In the genomic region with DNA sequence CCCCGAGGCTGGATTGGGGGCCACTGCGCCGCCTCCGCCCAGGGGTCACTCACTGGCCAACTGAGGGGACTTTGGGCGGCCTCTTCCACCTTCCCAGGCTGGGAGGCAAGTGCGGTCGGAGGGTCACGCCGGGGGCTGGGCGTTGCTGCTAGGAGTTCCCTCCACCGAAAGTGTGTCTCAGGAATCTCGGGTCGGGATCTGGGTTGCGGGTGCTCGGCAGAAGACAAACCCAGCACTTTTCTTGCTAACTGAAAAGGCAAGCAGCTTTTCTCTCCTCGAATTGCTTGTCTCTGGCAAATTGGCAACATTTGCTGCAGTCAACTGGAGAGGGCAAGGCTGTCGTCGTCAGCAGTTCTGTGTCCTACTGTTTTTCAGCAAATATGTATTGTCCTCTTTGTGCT, we compare ENCODE assay signal across 8 cellular contexts. TPM values are rescaled to one million over a fixed set of nuclear protein-coding genes. Genes with fewer than 3 reads are reported as not detected.
DNase-seq lines count a peak whose midpoint lies in the region; ATAC-seq, FAIRE-seq and TF ChIP-seq lines count a peak whose summit lies in the region.

No MANE protein-coding gene starts in this region.

- intact Hi-C loops in left ventricle myocardium inferior (cut with micrococcal nuclease): loop anchor here (5.0 kb wide), 1 partner anchor 64 kb away; a partner anchor contains a TSS

- POLR2A ChIA-PET in HEK293 (lab: Yijun Ruan, JAX): no interaction called here

- no peaks in the 10 kb centered on the region for H3K9me3 Mint-ChIP-seq in activated T-cell treated with anti-CD3 and anti-CD28 coated beads, Interleukin-2, amount 50 U/mL, for 72 hours

- H3K27me3 ChIP-seq in BLaER1 treated with 17β-estradiol and CSF1 and Interleukin-3, amounts not matched to agents 10 nM and 100 nM: peaks cover 0 to 27% (median 18%) of the 10 kb centered on the region in 11 experiments; a peak in 10 of 22 replicates
- no peaks in the 10 kb centered on the region for H3K27me3 ChIP-seq in left ventricle myocardium inferior (ENCODE audit: low read depth)

- no peaks in the 10 kb centered on the region for H3K36me3 ChIP-seq in BLaER1 treated with 17β-estradiol and CSF1 and Interleukin-3, amounts not matched to agents 10 nM and 100 nM
- H3K36me3 ChIP-seq in HEK293 (ENCODE audit: control insufficient read depth in 2 of 2, insufficient read depth in 1 of 2, low read length in 2 of 2) (no peaks in the 10 kb centered on the region), left ventricle myocardium inferior (no peaks in the 10 kb centered on the region)

- DNase-seq in activated T-cell treated with anti-CD3 and anti-CD28 coated beads, Interleukin-2, amount 50 U/mL, for 72 hours: no peak
- no peak for DNase-seq in left ventricle myocardium inferior
- DNase-seq in retina: peak; percentile 83
- no peak for DNase-seq in D721Med (ENCODE audit: insufficient read length, low spot score)

- peak overlapping the region; percentile 94 to 100 (median 97) for H3K4me2 ChIP-seq in BLaER1 treated with 17β-estradiol and CSF1 and Interleukin-3, amounts not matched to agents 10 nM and 100 nM

- no peaks in the 10 kb centered on the region for H3K9me3 ChIP-seq in BLaER1 treated with 17β-estradiol and CSF1 and Interleukin-3, amounts not matched to agents 10 nM and 100 nM (replicated peaks in 1 of 11)
- H3K9me3 ChIP-seq in HEK293 (ENCODE audit: control insufficient read depth, insufficient read depth, low read depth, low read length) (no peaks in the 10 kb centered on the region), left ventricle myocardium inferior (replicated peaks) (no peaks in the 10 kb centered on the region)

- peaks cover 5% of the 10 kb centered on the region in 2 donors for H3K36me3 Mint-ChIP-seq in activated T-cell treated with anti-CD3 and anti-CD28 coated beads, Interleukin-2, amount 50 U/mL, for 72 hours (ENCODE audit: insufficient read depth in 2 of 2)

- no peak for ATAC-seq in activated T-cell treated with anti-CD3 and anti-CD28 coated beads, Interleukin-2, amount 50 U/mL, for 72 hours (replicated peaks in 1 of 2)
- ATAC-seq in HG03135 (IDR thresholded peaks at IDR 0.05; ENCODE audit: unreplicated experiment) (no peak), GM18861 (IDR thresholded peaks at IDR 0.05; ENCODE audit: unreplicated experiment) (no peak)

- peaks cover 22% of the 10 kb centered on the region for H3K4me1 Mint-ChIP-seq in activated T-cell treated with anti-CD3 and anti-CD28 coated beads, Interleukin-2, amount 50 U/mL, for 72 hours (ENCODE audit: low read depth)

- no peak for FAIRE-seq in D721Med (lab: Jason Lieb, UNC)

- TF ChIP-seq CTCF in HEK293 (tag by site-specific recombination; IDR thresholded peaks at IDR 0.05) (no peak), left ventricle myocardium inferior (IDR thresholded peaks at IDR 0.05; ENCODE audit: borderline replicate concordance) (no peak), D721Med (IDR thresholded peaks at IDR 0.05; ENCODE audit: insufficient read depth, missing control alignments) (no peak)

- peak overlapping the region; percentile 81 to 86 for H3K4me3 Mint-ChIP-seq in activated T-cell treated with anti-CD3 and anti-CD28 coated beads, Interleukin-2, amount 50 U/mL, for 72 hours

- H3K4me1 ChIP-seq in BLaER1 treated with 17β-estradiol and CSF1 and Interleukin-3, amounts not matched to agents 10 nM and 100 nM: peaks cover 7 to 24% (median 17%) of the 10 kb centered on the region in 10 experiments
- H3K4me1 ChIP-seq in HEK293 (ENCODE audit: control insufficient read depth, insufficient read depth, low read length): no peaks in the 10 kb centered on the region
- H3K4me1 ChIP-seq in left ventricle myocardium inferior: peaks cover 41% of the 10 kb centered on the region

- H3K9ac ChIP-seq in BLaER1 treated with 17β-estradiol and CSF1 and Interleukin-3, amounts not matched to agents 10 nM and 100 nM: peak overlapping the region; percentile 66 to 80 (median 76)

- peak overlapping the region; percentile 36 to 68 (median 58); a peak in 19 of 22 replicates for H3K27ac ChIP-seq in BLaER1 treated with 17β-estradiol and CSF1 and Interleukin-3, amounts not matched to agents 10 nM and 100 nM
- H3K27ac ChIP-seq in HEK293 (ENCODE audit: extremely low read depth, low read depth, low read length) (peak overlapping the region; percentile 70; the same call in 1 of the 2 replicates), left ventricle myocardium inferior (replicated peaks) (peak overlapping the region; percentile 91)

- CTCF ChIA-PET in HEK293 (lab: Yijun Ruan, JAX): no interaction called here

- H3K27ac Mint-ChIP-seq in activated T-cell treated with anti-CD3 and anti-CD28 coated beads, Interleukin-2, amount 50 U/mL, for 72 hours: peak overlapping the region; percentile 87

- peaks cover 12% of the 10 kb centered on the region for H3K27me3 Mint-ChIP-seq in activated T-cell treated with anti-CD3 and anti-CD28 coated beads, Interleukin-2, amount 50 U/mL, for 72 hours (ENCODE audit: low read depth)

- H3K4me3 ChIP-seq in BLaER1 treated with 17β-estradiol and CSF1 and Interleukin-3, amounts not matched to agents 10 nM and 100 nM: peak overlapping the region; percentile 70 to 88 (median 76)
- H3K4me3 ChIP-seq in HEK293 (ENCODE audit: low read depth, low read length) (peak overlapping the region; percentile 55), left ventricle myocardium inferior (peak overlapping the region; percentile 80)

- no peaks in the 10 kb centered on the region for H4K20me1 ChIP-seq in BLaER1 treated with 17β-estradiol and CSF1 and Interleukin-3, amounts not matched to agents 10 nM and 100 nM

TF ChIP-seq in HEK293, 187 proteins besides CTCF, POLR2A, EP300 and RAD21 (continues in another document):
- no peak for TF ChIP-seq ZNF416 (tag by site-specific recombination; IDR thresholded peaks at IDR 0.05)
- TF ChIP-seq BCL11B (tag by site-specific recombination; IDR thresholded peaks at IDR 0.05; ENCODE audit: low read depth): no peak
- TF ChIP-seq, protein P1, sequence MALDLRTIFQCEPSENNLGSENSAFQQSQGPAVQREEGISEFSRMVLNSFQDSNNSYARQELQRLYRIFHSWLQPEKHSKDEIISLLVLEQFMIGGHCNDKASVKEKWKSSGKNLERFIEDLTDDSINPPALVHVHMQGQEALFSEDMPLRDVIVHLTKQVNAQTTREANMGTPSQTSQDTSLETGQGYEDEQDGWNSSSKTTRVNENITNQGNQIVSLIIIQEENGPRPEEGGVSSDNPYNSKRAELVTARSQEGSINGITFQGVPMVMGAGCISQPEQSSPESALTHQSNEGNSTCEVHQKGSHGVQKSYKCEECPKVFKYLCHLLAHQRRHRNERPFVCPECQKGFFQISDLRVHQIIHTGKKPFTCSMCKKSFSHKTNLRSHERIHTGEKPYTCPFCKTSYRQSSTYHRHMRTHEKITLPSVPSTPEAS (tag by site-specific recombination; IDR thresholded peaks at IDR 0.05): no peak
- TF ChIP-seq ZNF785 (tag by site-specific recombination; IDR thresholded peaks at IDR 0.05): no peak
- TF ChIP-seq ZNF600 (tag by site-specific recombination; IDR thresholded peaks at IDR 0.05): peak; percentile 32; the same call in 1 of the 2 replicates
- TF ChIP-seq, protein P2, sequence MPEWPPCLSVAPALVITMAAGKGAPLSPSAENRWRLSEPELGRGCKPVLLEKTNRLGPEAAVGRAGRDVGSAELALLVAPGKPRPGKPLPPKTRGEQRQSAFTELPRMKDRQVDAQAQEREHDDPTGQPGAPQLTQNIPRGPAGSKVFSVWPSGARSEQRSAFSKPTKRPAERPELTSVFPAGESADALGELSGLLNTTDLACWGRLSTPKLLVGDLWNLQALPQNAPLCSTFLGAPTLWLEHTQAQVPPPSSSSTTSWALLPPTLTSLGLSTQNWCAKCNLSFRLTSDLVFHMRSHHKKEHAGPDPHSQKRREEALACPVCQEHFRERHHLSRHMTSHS (tag by site-specific recombination; IDR thresholded peaks at IDR 0.05): no peak
- no peak for TF ChIP-seq ZNF274 (IDR thresholded peaks at IDR 0.05; ENCODE audit: low read length)
- TF ChIP-seq ZNF274 (tag by site-specific recombination; IDR thresholded peaks at IDR 0.05; ENCODE audit: borderline replicate concordance): no peak
- TF ChIP-seq ZNF239 (tag by site-specific recombination; IDR thresholded peaks at IDR 0.05): no peak
- TF ChIP-seq ZNF707 (tag by site-specific recombination; IDR thresholded peaks at IDR 0.05): no peak
- TF ChIP-seq ZNF114 (tag by site-specific recombination; IDR thresholded peaks at IDR 0.05): no peak
- TF ChIP-seq, protein P3, sequence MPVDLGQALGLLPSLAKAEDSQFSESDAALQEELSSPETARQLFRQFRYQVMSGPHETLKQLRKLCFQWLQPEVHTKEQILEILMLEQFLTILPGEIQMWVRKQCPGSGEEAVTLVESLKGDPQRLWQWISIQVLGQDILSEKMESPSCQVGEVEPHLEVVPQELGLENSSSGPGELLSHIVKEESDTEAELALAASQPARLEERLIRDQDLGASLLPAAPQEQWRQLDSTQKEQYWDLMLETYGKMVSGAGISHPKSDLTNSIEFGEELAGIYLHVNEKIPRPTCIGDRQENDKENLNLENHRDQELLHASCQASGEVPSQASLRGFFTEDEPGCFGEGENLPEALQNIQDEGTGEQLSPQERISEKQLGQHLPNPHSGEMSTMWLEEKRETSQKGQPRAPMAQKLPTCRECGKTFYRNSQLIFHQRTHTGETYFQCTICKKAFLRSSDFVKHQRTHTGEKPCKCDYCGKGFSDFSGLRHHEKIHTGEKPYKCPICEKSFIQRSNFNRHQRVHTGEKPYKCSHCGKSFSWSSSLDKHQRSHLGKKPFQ (tag by site-specific recombination; IDR thresholded peaks at IDR 0.05): no peak
- no peak for TF ChIP-seq ZNF677 (tag by site-specific recombination; IDR thresholded peaks at IDR 0.05)
- no peak for TF ChIP-seq ZNF302 (tag by site-specific recombination; IDR thresholded peaks at IDR 0.05; ENCODE audit: low read depth)
- TF ChIP-seq, protein P4, sequence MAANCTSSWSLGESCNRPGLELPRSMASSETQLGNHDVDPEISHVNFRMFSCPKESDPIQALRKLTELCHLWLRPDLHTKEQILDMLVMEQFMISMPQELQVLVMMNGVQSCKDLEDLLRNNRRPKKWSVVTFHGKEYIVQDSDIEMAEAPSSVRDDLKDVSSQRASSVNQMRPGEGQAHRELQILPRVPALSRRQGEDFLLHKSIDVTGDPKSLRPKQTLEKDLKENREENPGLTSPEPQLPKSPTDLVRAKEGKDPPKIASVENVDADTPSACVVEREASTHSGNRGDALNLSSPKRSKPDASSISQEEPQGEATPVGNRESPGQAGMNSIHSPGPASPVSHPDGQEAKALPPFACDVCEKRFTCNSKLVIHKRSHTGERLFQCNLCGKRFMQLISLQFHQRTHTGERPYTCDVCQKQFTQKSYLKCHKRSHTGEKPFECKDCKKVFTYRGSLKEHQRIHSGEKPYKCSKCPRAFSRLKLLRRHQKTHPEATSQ (tag by site-specific recombination; IDR thresholded peaks at IDR 0.05): no peak
- TF ChIP-seq ZNF112 (tag by site-specific recombination; IDR thresholded peaks at IDR 0.05): no peak
- no peak for TF ChIP-seq ZFP41 (tag by site-specific recombination; IDR thresholded peaks at IDR 0.05; ENCODE audit: borderline replicate concordance)
- no peak for TF ChIP-seq OVOL3 (tag by site-specific recombination; IDR thresholded peaks at IDR 0.05)

RNA-seq across cellular contexts. Expression of a gene that starts 0.4 kb away (rescaled TPM):
- 1 to 10 TPM; 3.6 to 4.3 TPM for total RNA-seq in activated T-cell treated with anti-CD3 and anti-CD28 coated beads, Interleukin-2, amount 50 U/mL, for 72 hours
- 2.8 TPM for total RNA-seq in left ventricle myocardium inferior
